ENCODE assay signal across 13 cellular contexts in genomic region chr5:10456583-10457562, GRCh38. TPM values are rescaled to one million over a fixed set of nuclear protein-coding genes. Genes with fewer than 3 reads are reported as not detected.
A peak's percentile ranks its signal among the peaks of the same experiment; 100 is the strongest.
DNase-seq lines count a peak whose midpoint lies in the region; ATAC-seq and TF ChIP-seq lines count a peak whose summit lies in the region.
"Had no signal": no experiment of that assay in that cellular context is flagged by ENCODE, and none has a peak within 500 bp of the region (broad histone marks: within the 10 kb centered on the region; RNA-seq: fewer than 3 reads in every experiment).

No MANE protein-coding gene starts in this region.

- H3K27ac ChIP-seq in VCaP (peak overlapping the region; percentile 75), temporal lobe (ENCODE audit: low read depth, low read length) (peak overlapping the region; percentile 49)
- H3K27ac ChIP-seq: 22Rv1, esophagus muscularis mucosa had no signal

- no peak for TF ChIP-seq CTCF in VCaP (conservative IDR thresholded peaks at IDR 0.05)

- DNase-seq in SIG-M5 treated with dmso at 0.1 percent for 504 hours (lab: John Stamatoyannopoulos, UW; ENCODE audit: unreplicated experiment) = peak; percentile 74
- no peak for DNase-seq in SIG-M5 (lab: John Stamatoyannopoulos, UW)
- peak; percentile 45 for DNase-seq in fibroblast of peridontal ligament (ENCODE audit: extremely low read depth)
- no peak for DNase-seq in T-helper 2 cell
- DNase-seq in NCI-H2196 (lab: John Stamatoyannopoulos, UW; ENCODE audit: unreplicated experiment) = no peak
- DNase-seq: activated T-cell treated with anti-CD3 and anti-CD28 coated beads, Interleukin-2, amount 50 U/mL, for 48 hours; DMS 273 treated with DMSO at 0.1 percent for 48 hours had no signal

- no peak for ATAC-seq in HG03135 (IDR thresholded peaks at IDR 0.05; ENCODE audit: unreplicated experiment)
- ATAC-seq: GM12878 had no signal

RNA-seq across cellular contexts. Expression of gene ROPN1L, which starts 15.2 kb away (rescaled TPM):
- 2.0 TPM for total RNA-seq in temporal lobe

Comparison
In these comparisons a context has a peak if more than half of its experiments do, and no peak if none do; other contexts are left out.
1. DNase-seq: peak in SIG-M5 treated with dmso at 0.1 percent for 504 hours (single experiment) and fibroblast of peridontal ligament (single experiment); none in SIG-M5 (single experiment), T-helper 2 cell (0 of 5) and NCI-H2196 (single experiment).